In the genomic region with DNA sequence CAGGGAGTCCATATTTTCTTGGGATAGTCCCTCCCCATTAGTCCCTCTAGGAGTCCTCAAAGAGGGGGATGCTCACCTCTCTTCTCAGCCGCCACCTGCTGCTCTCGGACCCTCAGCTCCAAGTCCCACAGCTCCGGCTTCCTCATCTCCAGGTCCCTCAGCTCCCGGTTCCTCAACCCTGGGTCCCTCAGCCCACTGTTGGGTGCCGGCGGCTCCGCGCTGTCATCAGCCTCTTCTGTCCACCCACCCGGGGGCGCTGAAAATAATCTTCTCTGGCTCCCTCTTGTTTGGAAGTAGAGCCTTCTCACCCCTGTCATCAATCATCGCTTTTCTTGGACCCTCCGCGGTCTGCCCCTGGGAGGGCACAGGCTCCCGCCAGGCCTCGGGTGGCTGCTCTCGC, we compare ENCODE assay signal across 7 cellular contexts. TPM values are rescaled to one million over a fixed set of nuclear protein-coding genes. Genes with fewer than 3 reads are reported as not detected.
"Had no signal": no experiment of that assay in that cellular context is flagged by ENCODE, and none has a peak within 500 bp of the region (broad histone marks: within the 10 kb centered on the region; RNA-seq: fewer than 3 reads in every experiment).

No MANE protein-coding gene starts in this region.

- DNase-seq: GM23248, HCEC 1CT, KBM-7 had no signal

- H3K4me2 ChIP-seq: KMS-11 had no signal

- H3K27ac ChIP-seq: GM23248, HL-60, KMS-11 had no signal

- H3K4me3 ChIP-seq: GM23248 had no signal

- H3K27ac Mint-ChIP-seq: IgD-negative memory B cell had no signal

- H3K4me3 Mint-ChIP-seq: IgD-negative memory B cell had no signal

- H2AFZ ChIP-seq: GM23248 had no signal

- H3K36me3 Mint-ChIP-seq: IgD-negative memory B cell had no signal

- H3K9ac ChIP-seq: GM23248, KMS-11 had no signal

RNA-seq across cellular contexts. Expression of a gene that starts 13.3 kb away (rescaled TPM):
- total RNA-seq: HT1080 had no signal
- polyA plus RNA-seq: IgD-negative memory B cell had no signal
